18 cellular contexts compared by ENCODE assay signal in genomic region chr6:44430322-44430721, GRCh38. TPM values are rescaled to one million over a fixed set of nuclear protein-coding genes. Genes with fewer than 3 reads are reported as not detected.
DNase-seq lines count a peak whose midpoint lies in the region; ATAC-seq and TF ChIP-seq lines count a peak whose summit lies in the region.
"Had no signal": no experiment of that assay in that cellular context is flagged by ENCODE, and none has a peak within 500 bp of the region (broad histone marks: within the 10 kb centered on the region; RNA-seq: fewer than 3 reads in every experiment).

No MANE protein-coding gene starts in this region.

- no peaks in the 10 kb centered on the region for H3K36me3 ChIP-seq in KMS-11 (ENCODE audit: insufficient read depth)

- H3K27me3 ChIP-seq in KMS-11 (ENCODE audit: insufficient read depth, low read depth): no peaks in the 10 kb centered on the region
- H3K27me3 ChIP-seq: gastroesophageal sphincter had no signal

- peaks cover 44% of the 10 kb centered on the region for H3K4me1 ChIP-seq in KMS-11 (ENCODE audit: low read depth, poor library complexity, severe bottlenecking)

- no peaks in the 10 kb centered on the region for H4K20me1 ChIP-seq in KMS-11 (ENCODE audit: insufficient read depth)

- H3K4me2 ChIP-seq in KMS-11: peak overlapping the region; percentile 30; the same call in 1 of the 2 replicates

- TF ChIP-seq CTCF in KMS-11 (conservative IDR thresholded peaks at IDR 0.05; ENCODE audit: low read depth, low read length): no peak
- no peak for TF ChIP-seq CTCF in astrocyte of the cerebellum (IDR thresholded peaks at IDR 0.05; ENCODE audit: low read depth, low read length, missing control alignments)

- DNase-seq in AG08395 (ENCODE audit: low spot score): peak; percentile 12
- DNase-seq in astrocyte of the cerebellum (ENCODE audit: low read depth): peak; percentile 57
- peak; percentile 80 for DNase-seq in iris pigment epithelial cell (ENCODE audit: low read depth)
- DNase-seq in SK-N-DZ (ENCODE audit: low spot score): no peak
- DNase-seq in NCI-H146 (lab: John Stamatoyannopoulos, UW): no peak
- no peak for DNase-seq in stimulated activated CD4-positive, alpha-beta T cell treated with anti-CD3 and anti-CD28 coated beads, Interleukin-1b, Interleukin-23, amount 100 ng/mL, for 48 hours
- DNase-seq: activated CD4-positive, alpha-beta T cell treated with anti-CD3 and anti-CD28 coated beads for 36 hours; activated CD8-positive, alpha-beta memory T cell treated with anti-CD3 and anti-CD28 coated beads, Interleukin-2, amount 10 ng/mL, durations not matched to agents 7 days and 5 days; activated naive CD8-positive, alpha-beta T cell treated with anti-CD3 and anti-CD28 coated beads for 36 hours; GDM1; nephron progenitor cell; RPMI8226 had no signal

- in situ Hi-C loops in astrocyte of the cerebellum (cut with HindIII; ENCODE audit: low sequenced_read_pairs): no loop called here

- H2AFZ ChIP-seq in KMS-11 (ENCODE audit: low read depth): no peak overlapping the region
- H2AFZ ChIP-seq: GM23248 had no signal

- H3K27ac ChIP-seq in KMS-11: no peak overlapping the region; the same call in 1 of the 2 replicates
- H3K27ac ChIP-seq: gastroesophageal sphincter, GM23248, HL-60 had no signal

- H3K4me3 ChIP-seq in KMS-11 (IDR thresholded peaks at IDR 0.05; ENCODE audit: insufficient read depth, low read depth, low read length): no peak overlapping the region
- no peak overlapping the region for H3K4me3 ChIP-seq in astrocyte of the cerebellum (ENCODE audit: low read depth, low read length)
- H3K4me3 ChIP-seq: gastroesophageal sphincter, GM23248 had no signal

- H3K9ac ChIP-seq in KMS-11: no peak overlapping the region
- H3K9ac ChIP-seq: GM23248 had no signal

- no peaks in the 10 kb centered on the region for H3K79me2 ChIP-seq in KMS-11 (ENCODE audit: insufficient read depth, low read depth)

- no peak for ATAC-seq in HG03442 (IDR thresholded peaks at IDR 0.05; ENCODE audit: unreplicated experiment)
- ATAC-seq: stimulated activated memory B cell treated with anti-CD40 and anti-IgM and Interleukin-4, amounts not matched to agents 10 μg/mL and 1 μg/mL and 100 μg/mL, for 72 hours had no signal

RNA-seq across cellular contexts. Expression of gene CDC5L, which starts 42.8 kb away (rescaled TPM):
- 36.2 and 36.3 TPM in 2 replicates for polyA plus RNA-seq in SK-N-DZ (2014; cell fraction: cytosol; rRNA removed)
- polyA plus RNA-seq in SK-N-DZ (2014; cell fraction: nucleus; rRNA removed): 22.1 and 22.7 TPM in 2 replicates

Comparison
In these comparisons a context has a peak if more than half of its experiments do, and no peak if none do; other contexts are left out.
1. DNase-seq: peak in AG08395 (single experiment), astrocyte of the cerebellum (single experiment) and iris pigment epithelial cell (single experiment); none in SK-N-DZ (single experiment), NCI-H146 (single experiment) and stimulated activated CD4-positive, alpha-beta T cell treated with anti-CD3 and anti-CD28 coated beads, Interleukin-1b, Interleukin-23, amount 100 ng/mL, for 48 hours (single experiment).